ENCODE assay signal across 8 cellular contexts in the genomic region with DNA sequence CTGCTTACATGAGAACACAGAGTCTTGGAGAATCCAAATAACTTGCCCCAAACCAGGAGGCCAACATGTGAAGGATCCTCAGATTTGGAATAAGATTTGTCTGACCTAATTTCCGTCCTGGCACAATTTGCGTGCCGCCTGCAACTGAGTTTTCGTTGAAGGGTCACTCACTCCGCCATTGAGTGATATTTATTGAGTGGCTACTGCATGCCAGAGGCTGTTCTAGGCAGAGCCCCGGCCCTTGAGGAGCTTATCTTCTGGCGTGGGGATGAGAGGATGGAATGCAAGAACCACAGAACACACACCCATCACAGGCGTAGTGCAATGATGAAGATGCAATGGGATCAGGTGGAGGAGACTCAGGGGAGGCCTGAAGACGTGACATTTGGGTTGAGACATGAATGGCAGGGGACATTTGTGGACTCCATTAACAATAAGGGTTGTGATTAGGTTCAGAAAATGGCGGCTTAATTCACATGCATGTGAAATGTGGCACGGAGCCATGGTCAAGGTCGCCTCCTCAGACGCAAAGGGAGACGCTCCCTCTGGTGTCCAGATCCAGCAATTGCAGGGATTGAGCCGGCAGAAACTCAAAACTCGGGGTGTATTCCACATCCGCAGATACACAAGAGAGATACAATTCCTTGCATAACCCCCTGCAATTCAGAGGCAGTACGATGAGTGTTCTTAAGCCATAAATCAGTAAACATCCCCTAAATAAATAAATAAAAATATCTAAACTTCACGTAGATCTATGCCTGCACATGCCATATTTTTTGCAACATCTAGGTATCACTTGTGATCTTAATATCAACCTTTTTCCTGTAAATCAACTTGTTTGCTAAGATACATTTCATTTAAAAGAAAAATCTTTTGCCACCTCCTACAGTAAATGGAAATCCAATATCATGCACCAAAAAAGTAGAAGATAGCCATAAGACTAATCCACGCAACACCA. TPM values are rescaled to one million over a fixed set of nuclear protein-coding genes. Genes with fewer than 3 reads are reported as not detected.
DNase-seq lines count a peak whose midpoint lies in the region; ATAC-seq and TF ChIP-seq lines count a peak whose summit lies in the region.

No MANE protein-coding gene starts in this region.

- ATAC-seq in activated T-helper 17 cell treated with anti-CD3 and anti-CD28 coated beads, Interleukin-2, amount 50 U/mL, for 72 hours (replicated peaks) = peak; percentile 56
- no peak for ATAC-seq in GM19035 (IDR thresholded peaks at IDR 0.05; ENCODE audit: unreplicated experiment)

- H3K4me1 ChIP-seq in neuronal stem cell (ENCODE audit: control insufficient read depth in 2 of 2, insufficient read depth in 1 of 2, low read depth in 1 of 2, low read length in 2 of 2) (peaks cover 0 to 2% of the 10 kb centered on the region in 2 donors), suprapubic skin (peaks cover 6% of the 10 kb centered on the region)

- TF ChIP-seq CTCF in fibroblast of villous mesenchyme (IDR thresholded peaks at IDR 0.05; ENCODE audit: insufficient read depth, low read depth, low read length) = peak; percentile 98
- peak; percentile 54 to 89 for TF ChIP-seq CTCF in suprapubic skin (IDR thresholded peaks at IDR 0.05)

- H3K36me3 Mint-ChIP-seq in activated T-helper 17 cell treated with anti-CD3 and anti-CD28 coated beads, Interleukin-2, amount 50 U/mL, for 72 hours (ENCODE audit: low read depth) = no peaks in the 10 kb centered on the region

- H3K27me3 ChIP-seq in neuronal stem cell (ENCODE audit: control insufficient read depth in 3 of 3, insufficient read depth in 3 of 3, low read depth in 1 of 3, low read length in 3 of 3) (peaks cover 0 to 12% (median 0%) of the 10 kb centered on the region in 3 experiments), suprapubic skin (no peaks in the 10 kb centered on the region)

- peaks cover 3% of the 10 kb centered on the region for H3K27me3 Mint-ChIP-seq in activated T-helper 17 cell treated with anti-CD3 and anti-CD28 coated beads, Interleukin-2, amount 50 U/mL, for 72 hours

- no peak overlapping the region for H2AK5ac ChIP-seq in neuronal stem cell (ENCODE audit: low read depth, low read length)

- no CpG with 5 or more reads among the region's 20 CpGs for WGBS in neuronal stem cell (ENCODE audit: extremely low coverage in 2 of 2, insufficient read length in 2 of 2, insufficient replicate concordance in 1 of 2), 2 donors
- 48% methylated on average over 20 of the region's 20 CpGs for WGBS in suprapubic skin

- no peak overlapping the region for H3K27ac Mint-ChIP-seq in activated T-helper 17 cell treated with anti-CD3 and anti-CD28 coated beads, Interleukin-2, amount 50 U/mL, for 72 hours

- H3K36me3 ChIP-seq in neuronal stem cell (replicated peaks in 1 of 2; ENCODE audit: control insufficient read depth in 2 of 2, insufficient read depth in 2 of 2, low read length in 2 of 2) (no peaks in the 10 kb centered on the region), suprapubic skin (no peaks in the 10 kb centered on the region)

- no peak for TF ChIP-seq POLR2A in suprapubic skin (IDR thresholded peaks at IDR 0.05)

- TF ChIP-seq EP300 in suprapubic skin (IDR thresholded peaks at IDR 0.05) = no peak

- no peak overlapping the region for H2BK15ac ChIP-seq in neuronal stem cell (ENCODE audit: low read length)

- no peak overlapping the region for H2BK5ac ChIP-seq in neuronal stem cell (ENCODE audit: low read length)

- peak overlapping the region; percentile 78 for H2AFZ ChIP-seq in neuronal stem cell (ENCODE audit: low read length)

- peaks cover 6% of the 10 kb centered on the region for H3K4me1 Mint-ChIP-seq in activated T-helper 17 cell treated with anti-CD3 and anti-CD28 coated beads, Interleukin-2, amount 50 U/mL, for 72 hours

- in situ Hi-C loops in G401 (cut with HindIII; ENCODE audit: low sequenced_read_pairs) = no loop called here

- H3K4me2 ChIP-seq in neuronal stem cell (ENCODE audit: insufficient read depth, low read length, poor library complexity, severe bottlenecking) = no peak overlapping the region

- H3K9me3 Mint-ChIP-seq in activated T-helper 17 cell treated with anti-CD3 and anti-CD28 coated beads, Interleukin-2, amount 50 U/mL, for 72 hours = no peaks in the 10 kb centered on the region

- H3K4ac ChIP-seq in neuronal stem cell (ENCODE audit: low read length) = no peak overlapping the region

- no peaks in the 10 kb centered on the region for H3K79me1 ChIP-seq in neuronal stem cell (ENCODE audit: low read depth, low read length)

- no peak overlapping the region for H2BK12ac ChIP-seq in neuronal stem cell (ENCODE audit: low read length)

- no peak overlapping the region for H4K8ac ChIP-seq in neuronal stem cell (ENCODE audit: low read depth, low read length)

- H3K18ac ChIP-seq in neuronal stem cell (ENCODE audit: low read length) = no peak overlapping the region

- no peak overlapping the region for H3K14ac ChIP-seq in neuronal stem cell (ENCODE audit: low read length)

- H4K91ac ChIP-seq in neuronal stem cell (ENCODE audit: low read depth, low read length, poor library complexity) = no peak overlapping the region

- no peak overlapping the region for H2BK120ac ChIP-seq in neuronal stem cell (ENCODE audit: low read depth, low read length)

- DNase-seq in G401 (ENCODE audit: low spot score) (peak; percentile 52), M059J (ENCODE audit: low read depth) (peak; percentile 73), RPMI7951 (ENCODE audit: low read depth) (peak; percentile 66), fibroblast of villous mesenchyme (ENCODE audit: low read depth) (peak; percentile 78), neuronal stem cell (ENCODE audit: low spot score) (peak; percentile 48), suprapubic skin (ENCODE audit: low spot score in 2 of 2) (peak; percentile 75 to 86)

- no peak overlapping the region for H3K23ac ChIP-seq in neuronal stem cell (ENCODE audit: low read depth, low read length, poor library complexity)

- H3K9me3 ChIP-seq in neuronal stem cell (replicated peaks in 1 of 2; ENCODE audit: control insufficient read depth in 2 of 2, insufficient read depth in 1 of 2, low read depth in 1 of 2, low read length in 2 of 2) (no peaks in the 10 kb centered on the region), suprapubic skin (no peaks in the 10 kb centered on the region)

- H3K4me3 Mint-ChIP-seq in activated T-helper 17 cell treated with anti-CD3 and anti-CD28 coated beads, Interleukin-2, amount 50 U/mL, for 72 hours = no peak overlapping the region

- H3K27ac ChIP-seq in neuronal stem cell (replicated peaks; ENCODE audit: low read length) (no peak overlapping the region), suprapubic skin (no peak overlapping the region)

- H3K9ac ChIP-seq in neuronal stem cell (ENCODE audit: low read depth, low read length, poor library complexity) = no peak overlapping the region

- no peak overlapping the region for H3K4me3 ChIP-seq in fibroblast of villous mesenchyme (ENCODE audit: low read depth, low read length)
- no peak overlapping the region for H3K4me3 ChIP-seq in neuronal stem cell (ENCODE audit: low read length in 2 of 2)
- H3K4me3 ChIP-seq in suprapubic skin = no peak overlapping the region

RNA-seq across cellular contexts. Expression of a gene that starts 57.9 kb away (rescaled TPM):
- 0.24 and 1.4 TPM in 2 replicates for total RNA-seq in G401 (2014; rRNA removed; shearing (Covaris generic))
- 3.0 and 5.5 TPM in 2 replicates for total RNA-seq in M059J (2014; rRNA removed; shearing (Covaris generic))
- total RNA-seq in RPMI7951 (2014; rRNA removed; shearing (Covaris generic)) = 0.12 TPM in 1 of 2 replicates, not detected in the other
- not detected for total RNA-seq in activated T-helper 17 cell treated with anti-CD3 and anti-CD28 coated beads, Interleukin-2, amount 50 U/mL, for 72 hours
- total RNA-seq in fibroblast of villous mesenchyme (not detected in 2 replicates), suprapubic skin (under 1 TPM in 3 of 4 donors, not detected in 1; 0.49 to 0.68 (median 0.51) TPM)
- polyA plus RNA-seq in neuronal stem cell (2013, experiment 1 of 2) = 8.3 TPM
- polyA plus RNA-seq in neuronal stem cell (2013, experiment 2 of 2) = 8.6 TPM
